In genomic region chrX:9160698-9161329, GRCh38 we compare ENCODE assay signal across 20 cellular contexts.
"Had no signal": no experiment of that assay in that cellular context is flagged by ENCODE, and none has a peak within 500 bp of the region (broad histone marks: within the 10 kb centered on the region; RNA-seq: fewer than 3 reads in every experiment).

No MANE protein-coding gene starts in this region.

- H3K9me3 Mint-ChIP-seq: activated CD8-positive, alpha-beta T cell treated with anti-CD3 and anti-CD28 coated beads for 36 hours; dendritic cell treated with granulocyte-macrophage colony-stimulating factor and Interleukin-4, amounts not matched to agents 40 ng/mL and 50 ng/mL, for 4 days had no signal

- H3K4me3 Mint-ChIP-seq: activated CD8-positive, alpha-beta T cell treated with anti-CD3 and anti-CD28 coated beads for 36 hours; brain; dendritic cell treated with granulocyte-macrophage colony-stimulating factor and Interleukin-4, amounts not matched to agents 40 ng/mL and 50 ng/mL, for 4 days; nephron had no signal

- H3K36me3 ChIP-seq: heart left ventricle, neutrophil, ovary, prostate gland, spleen, stomach, suprapubic skin, tibial nerve had no signal

- H3K27ac Mint-ChIP-seq: activated CD8-positive, alpha-beta T cell treated with anti-CD3 and anti-CD28 coated beads for 36 hours; brain; dendritic cell treated with granulocyte-macrophage colony-stimulating factor and Interleukin-4, amounts not matched to agents 40 ng/mL and 50 ng/mL, for 4 days; nephron had no signal

- H3K9me3 ChIP-seq: heart left ventricle, neutrophil, ovary, prostate gland, spleen, stomach, suprapubic skin, tibial nerve had no signal

- ATAC-seq: activated CD8-positive, alpha-beta T cell treated with anti-CD3 and anti-CD28 coated beads for 36 hours; heart left ventricle; left colon had no signal

- H3K27ac ChIP-seq: heart left ventricle, neutrophil, ovary, prostate gland, spleen, stomach, suprapubic skin, tibial nerve had no signal

- H3K27me3 Mint-ChIP-seq: activated CD8-positive, alpha-beta T cell treated with anti-CD3 and anti-CD28 coated beads for 36 hours had no signal

- H3K36me3 Mint-ChIP-seq: brain had no signal

- DNase-seq: activated CD4-positive, alpha-beta T cell treated with anti-CD3 and anti-CD28 coated beads for 1 hour; activated CD8-positive, alpha-beta T cell treated with anti-CD3 and anti-CD28 coated beads for 36 hours; activated naive CD4-positive, alpha-beta T cell treated with Interleukin-2 at 50 U/mL for 16 hours; aorta; effector CD4-positive, alpha-beta T cell; heart left ventricle; islet precursor cell; left colon; mesenchymal stem cell; ovary; spleen; stimulated activated CD4-positive, alpha-beta T cell treated with anti-CD3 and anti-CD28 coated beads, Interleukin-4, amount 100 ng/mL, for 1 hour; stomach had no signal

- H3K4me1 ChIP-seq: prostate gland, suprapubic skin had no signal

- H3K27me3 ChIP-seq: neutrophil, ovary, stomach, suprapubic skin, tibial nerve had no signal

- H3K4me3 ChIP-seq: heart left ventricle, ovary, prostate gland, spleen, stomach, suprapubic skin, tibial nerve had no signal
